Comparison of ENCODE assay signal across 20 cellular contexts in genomic region chr6:69086689-69087088, GRCh38.
DNase-seq lines count a peak whose midpoint lies in the region; ATAC-seq, FAIRE-seq and TF ChIP-seq lines count a peak whose summit lies in the region.
"Had no signal": no experiment of that assay in that cellular context is flagged by ENCODE, and none has a peak within 500 bp of the region (broad histone marks: within the 10 kb centered on the region; RNA-seq: fewer than 3 reads in every experiment).

No MANE protein-coding gene starts in this region.

- no peak for DNase-seq in GM23338 (ENCODE audit: low spot score)
- peak; percentile 4 for DNase-seq in astrocyte (ENCODE audit: low read depth)
- DNase-seq in iris pigment epithelial cell (ENCODE audit: low read depth) = peak; percentile 43
- no peak for DNase-seq in AG08396 (ENCODE audit: low spot score)
- DNase-seq in NCI-H1417 treated with DMSO at 0.1 percent for 48 hours (lab: John Stamatoyannopoulos, UW) = no peak
- DNase-seq: AML-193; BE2C; CD4-positive, alpha-beta T cell; CD8-positive, alpha-beta memory T cell; DMS53; DMS79 treated with DMSO at 0.1 percent for 48 hours; GF-D8; GM23248; H9 had no signal

- H3K4me3 Mint-ChIP-seq in GM23338 = no peak overlapping the region
- H3K4me3 Mint-ChIP-seq in astrocyte (ENCODE audit: unreplicated experiment) = no peak overlapping the region
- H3K4me3 Mint-ChIP-seq: CD14-positive monocyte; CD4-positive, alpha-beta T cell; CD8-positive, alpha-beta memory T cell; H9 had no signal

- H4K20me1 ChIP-seq in GM23338 (replicated peaks; ENCODE audit: insufficient read depth) (no peaks in the 10 kb centered on the region), astrocyte (ENCODE audit: insufficient read depth, low read length) (no peaks in the 10 kb centered on the region)
- H4K20me1 ChIP-seq: BLaER1 treated with 17β-estradiol and CSF1 and Interleukin-3, amounts not matched to agents 10 nM and 100 nM had no signal

- H3K4me2 ChIP-seq in GM23338 = no peak overlapping the region
- H3K4me2 ChIP-seq in astrocyte (ENCODE audit: low read length) = no peak overlapping the region
- H3K4me2 ChIP-seq: BLaER1 treated with 17β-estradiol and CSF1 and Interleukin-3, amounts not matched to agents 10 nM and 100 nM had no signal

- no peak overlapping the region for H3K9ac ChIP-seq in astrocyte (ENCODE audit: low read length)
- H3K9ac ChIP-seq: BLaER1 treated with 17β-estradiol and CSF1 and Interleukin-3, amounts not matched to agents 10 nM and 100 nM; GM23248 had no signal

- H3K27me3 Mint-ChIP-seq in GM23338 (ENCODE audit: insufficient read depth, low read depth, poor library complexity) = no peaks in the 10 kb centered on the region
- H3K27me3 Mint-ChIP-seq in astrocyte (ENCODE audit: low read depth, unreplicated experiment) = no peaks in the 10 kb centered on the region
- H3K27me3 Mint-ChIP-seq: CD4-positive, alpha-beta T cell; CD8-positive, alpha-beta memory T cell had no signal

- 0 out of 2 replicates have a peak, but pooled peaks cover 5% of the 10 kb centered on the region for H3K9me2 ChIP-seq in GM23338 (ENCODE audit: insufficient read depth)

- H3F3A ChIP-seq in GM23338 (replicated peaks; ENCODE audit: low read depth) = no peaks in the 10 kb centered on the region

- H3K27ac Mint-ChIP-seq in GM23338 (peak overlapping the region; percentile 59; the same call in 1 of the 2 replicates), astrocyte (ENCODE audit: unreplicated experiment) (peak overlapping the region; percentile 87)
- H3K27ac Mint-ChIP-seq: CD14-positive monocyte; CD4-positive, alpha-beta T cell; CD8-positive, alpha-beta memory T cell; H9 had no signal

- H3K27me3 ChIP-seq in GM23338 (ENCODE audit: insufficient read depth) = no peaks in the 10 kb centered on the region
- H3K27me3 ChIP-seq in astrocyte (ENCODE audit: insufficient read depth, low read length) = no peaks in the 10 kb centered on the region
- H3K27me3 ChIP-seq: BE2C; BLaER1 treated with 17β-estradiol and CSF1 and Interleukin-3, amounts not matched to agents 10 nM and 100 nM had no signal

- H3K36me3 Mint-ChIP-seq in GM23338 (ENCODE audit: low read depth) = no peaks in the 10 kb centered on the region
- no peaks in the 10 kb centered on the region for H3K36me3 Mint-ChIP-seq in astrocyte (ENCODE audit: low read depth, unreplicated experiment)
- H3K36me3 Mint-ChIP-seq: CD14-positive monocyte; CD8-positive, alpha-beta memory T cell had no signal

- H3K4me1 Mint-ChIP-seq in GM23338 (0 out of 3 replicates have a peak, but pooled peaks cover 3% of the 10 kb centered on the region), astrocyte (ENCODE audit: low read depth, unreplicated experiment) (peaks cover 43% of the 10 kb centered on the region)
- H3K4me1 Mint-ChIP-seq: CD14-positive monocyte; CD8-positive, alpha-beta memory T cell had no signal

- H3K9me3 Mint-ChIP-seq in GM23338 (no peaks in the 10 kb centered on the region), astrocyte (ENCODE audit: unreplicated experiment) (no peaks in the 10 kb centered on the region)
- H3K9me3 Mint-ChIP-seq: H9 had no signal

- H3K4me1 ChIP-seq in GM23338 (ENCODE audit: insufficient read depth) (no peaks in the 10 kb centered on the region), astrocyte (ENCODE audit: insufficient read depth, low read length) (peaks cover 12% of the 10 kb centered on the region)
- H3K4me1 ChIP-seq: BE2C; BLaER1 treated with 17β-estradiol and CSF1 and Interleukin-3, amounts not matched to agents 10 nM and 100 nM had no signal

- H3K79me2 ChIP-seq in GM23338 (replicated peaks; ENCODE audit: insufficient read depth) = no peaks in the 10 kb centered on the region
- H3K79me2 ChIP-seq in astrocyte (ENCODE audit: insufficient read depth, low read length) = no peaks in the 10 kb centered on the region

- TF ChIP-seq CTCF in GM23338 (conservative IDR thresholded peaks at IDR 0.05; ENCODE audit: low read depth in 2 of 2) = no peak
- no peak for TF ChIP-seq CTCF in astrocyte (IDR thresholded peaks at IDR 0.05; ENCODE audit: insufficient read depth, low read depth, low read length)

- H3K9me3 ChIP-seq in astrocyte (ENCODE audit: insufficient read depth, low read depth, low read length) = no peaks in the 10 kb centered on the region
- H3K9me3 ChIP-seq: BE2C; BLaER1 treated with 17β-estradiol and CSF1 and Interleukin-3, amounts not matched to agents 10 nM and 100 nM had no signal

- H2AFZ ChIP-seq in GM23338 (no peak overlapping the region), astrocyte (ENCODE audit: low read depth, low read length) (no peak overlapping the region)
- H2AFZ ChIP-seq: GM23248 had no signal

- FAIRE-seq in astrocyte (lab: Jason Lieb, UNC) = no peak
- FAIRE-seq: GM12891, GM19239 had no signal

- ATAC-seq in GM23338 (no peak), HG02885 (IDR thresholded peaks at IDR 0.05; ENCODE audit: poor library complexity, unreplicated experiment) (no peak)
- ATAC-seq: HCT116 had no signal

- no peaks in the 10 kb centered on the region for H3K36me3 ChIP-seq in GM23338 (ENCODE audit: insufficient read depth)
- no peaks in the 10 kb centered on the region for H3K36me3 ChIP-seq in astrocyte (ENCODE audit: insufficient read depth, low read length)
- H3K36me3 ChIP-seq: BE2C; BLaER1 treated with 17β-estradiol and CSF1 and Interleukin-3, amounts not matched to agents 10 nM and 100 nM had no signal

- H3K4me3 ChIP-seq in GM23338 (no peak overlapping the region), astrocyte (ENCODE audit: insufficient read depth, low read depth, low read length) (no peak overlapping the region)
- H3K4me3 ChIP-seq: BLaER1 treated with 17β-estradiol and CSF1 and Interleukin-3, amounts not matched to agents 10 nM and 100 nM; GM23248 had no signal

- H3K27ac ChIP-seq in GM23338 (ENCODE audit: low read depth) (no peak overlapping the region), astrocyte (ENCODE audit: low read depth, low read length) (no peak overlapping the region)
- H3K27ac ChIP-seq: BLaER1 treated with 17β-estradiol and CSF1 and Interleukin-3, amounts not matched to agents 10 nM and 100 nM; GM23248 had no signal

TF ChIP-seq in GM23338, 12 proteins besides CTCF, POLR2A, EP300 and RAD21 (continues in another document):
- TF ChIP-seq ZNF462 (CRISPR knock-in tag; IDR thresholded peaks at IDR 0.05) = no peak
- no peak for TF ChIP-seq JUNB (IDR thresholded peaks at IDR 0.05; ENCODE audit: unreplicated experiment)
- TF ChIP-seq ZNF114 (CRISPR knock-in tag; IDR thresholded peaks at IDR 0.05) = no peak
- TF ChIP-seq ZNF331 (CRISPR knock-in tag; IDR thresholded peaks at IDR 0.05; ENCODE audit: low read depth) = no peak
- no peak for TF ChIP-seq EZH2 (IDR thresholded peaks at IDR 0.05; ENCODE audit: low read depth, unreplicated experiment)
- no peak for TF ChIP-seq POLR2AphosphoS5 (IDR thresholded peaks at IDR 0.05; ENCODE audit: low read depth)

Comparison
In these comparisons a context has a peak if more than half of its experiments do, and no peak if none do; other contexts are left out.
1. DNase-seq: peak in astrocyte (single experiment) and iris pigment epithelial cell (single experiment); none in GM23338 (single experiment), AG08396 (single experiment) and NCI-H1417 treated with DMSO at 0.1 percent for 48 hours (single experiment).